Comparison of ENCODE assay signal across 28 cellular contexts in genomic region chr10:52322323-52322722, GRCh38. TPM values are rescaled to one million over a fixed set of nuclear protein-coding genes. Genes with fewer than 3 reads are reported as not detected.
"Had no signal": no experiment of that assay in that cellular context is flagged by ENCODE, and none has a peak within 500 bp of the region (broad histone marks: within the 10 kb centered on the region; RNA-seq: fewer than 3 reads in every experiment).

No MANE protein-coding gene starts in this region.

- H3K36me3 Mint-ChIP-seq: activated naive CD4-positive, alpha-beta T cell treated with anti-CD3 and anti-CD28 coated beads, Interleukin-2, amount 50 U/mL, for 24 hours; mesothelial cell of epicardium; natural killer cell had no signal

- H3K27ac Mint-ChIP-seq: activated CD8-positive, alpha-beta T cell treated with anti-CD3 and anti-CD28 coated beads, Interleukin-2, amount 10 ng/mL, durations not matched to agents 7 days and 5 days; activated naive CD4-positive, alpha-beta T cell treated with anti-CD3 and anti-CD28 coated beads, Interleukin-2, amount 50 U/mL, for 24 hours; activated T-helper 1 cell treated with anti-CD3 and anti-CD28 coated beads, Interleukin-12 subunit alpha, Interleukin-12 subunit beta, Interleukin-2, Interleukin-4 antibody, amounts not matched to agents 30 ng/mL and 10 ng/mL and 1 ng/mL, durations not matched to agents 14 hours and 24 hours and 36 hours; mesothelial cell of epicardium; natural killer cell; stimulated activated naive CD8-positive, alpha-beta T cell treated with anti-CD3 and anti-CD28 coated beads, Interleukin-15, Interleukin-2, amounts not matched to agents 100 ng/mL and 50 ng/mL, for 24 hours had no signal

- H3K36me3 ChIP-seq: ascending aorta, colonic mucosa, heart right ventricle, ovary, right atrium auricular region, tibial artery, WERI-Rb-1 had no signal

- H3K4me3 Mint-ChIP-seq: activated CD8-positive, alpha-beta T cell treated with anti-CD3 and anti-CD28 coated beads, Interleukin-2, amount 10 ng/mL, durations not matched to agents 7 days and 5 days; activated naive CD4-positive, alpha-beta T cell treated with anti-CD3 and anti-CD28 coated beads, Interleukin-2, amount 50 U/mL, for 24 hours; activated T-helper 1 cell treated with anti-CD3 and anti-CD28 coated beads, Interleukin-12 subunit alpha, Interleukin-12 subunit beta, Interleukin-2, Interleukin-4 antibody, amounts not matched to agents 30 ng/mL and 10 ng/mL and 1 ng/mL, durations not matched to agents 14 hours and 24 hours and 36 hours; central memory CD8-positive, alpha-beta T cell; mesothelial cell of epicardium; natural killer cell; stimulated activated naive CD8-positive, alpha-beta T cell treated with anti-CD3 and anti-CD28 coated beads, Interleukin-15, Interleukin-2, amounts not matched to agents 100 ng/mL and 50 ng/mL, for 24 hours had no signal

- H3K4me1 ChIP-seq: ascending aorta, colonic mucosa, heart right ventricle, psoas muscle, right atrium auricular region, tibial artery had no signal

- H3K27me3 ChIP-seq: ascending aorta, colonic mucosa, ovary, right atrium auricular region, tibial artery had no signal

- H3K9me3 Mint-ChIP-seq: activated naive CD4-positive, alpha-beta T cell treated with anti-CD3 and anti-CD28 coated beads, Interleukin-2, amount 50 U/mL, for 24 hours; activated T-helper 1 cell treated with anti-CD3 and anti-CD28 coated beads, Interleukin-12 subunit alpha, Interleukin-12 subunit beta, Interleukin-2, Interleukin-4 antibody, amounts not matched to agents 30 ng/mL and 10 ng/mL and 1 ng/mL, durations not matched to agents 14 hours and 24 hours and 36 hours; mesothelial cell of epicardium; natural killer cell had no signal

- H3K4me1 Mint-ChIP-seq: activated naive CD4-positive, alpha-beta T cell treated with anti-CD3 and anti-CD28 coated beads, Interleukin-2, amount 50 U/mL, for 24 hours; central memory CD8-positive, alpha-beta T cell; natural killer cell had no signal

- ATAC-seq: activated CD8-positive, alpha-beta T cell treated with anti-CD3 and anti-CD28 coated beads, Interleukin-2, amount 10 ng/mL, durations not matched to agents 7 days and 5 days; heart right ventricle; left lobe of liver; natural killer cell; psoas muscle had no signal

- FAIRE-seq: kidney, TTC549 had no signal

- H3K9me3 ChIP-seq: ascending aorta, colonic mucosa, heart right ventricle, ovary, psoas muscle, right atrium auricular region, tibial artery had no signal

- DNase-seq: activated CD4-positive, alpha-beta T cell treated with anti-CD3 and anti-CD28 coated beads for 1 hour; activated CD4-positive, alpha-beta T cell treated with anti-CD3 and anti-CD28 coated beads, Interleukin-2, amount 50 U/mL, for 1 hour; activated CD8-positive, alpha-beta T cell treated with anti-CD3 and anti-CD28 coated beads, Interleukin-2, amount 10 ng/mL, durations not matched to agents 7 days and 5 days; activated gamma-delta T cell; colonic mucosa; dorsolateral prefrontal cortex; heart right ventricle; kidney; natural killer cell; ovary; psoas muscle; stimulated activated CD4-positive, alpha-beta T cell treated with anti-CD3 and anti-CD28 coated beads, Interleukin-12 subunit alpha, Interleukin-12 subunit beta, amount 100 ng/mL, for 4 hours; stimulated activated CD4-positive, alpha-beta T cell treated with anti-CD3 and anti-CD28 coated beads, Interleukin-4, amount 100 ng/mL, for 4 hours; substantia nigra; T-helper 1 cell; tibial artery; WERI-Rb-1 had no signal

- H3K4me3 ChIP-seq: ascending aorta, colonic mucosa, dorsolateral prefrontal cortex, heart right ventricle, lung, ovary, psoas muscle, right atrium auricular region, tibial artery had no signal

- H3K27ac ChIP-seq: ascending aorta, colonic mucosa, dorsolateral prefrontal cortex, epithelial cell of prostate, heart right ventricle, ovary, psoas muscle, right atrium auricular region, tibial artery, WERI-Rb-1 had no signal

- H3K27me3 Mint-ChIP-seq: central memory CD8-positive, alpha-beta T cell had no signal

RNA-seq across cellular contexts. Expression of gene DKK1, which starts 8.2 kb away (rescaled TPM):
- total RNA-seq: activated CD8-positive, alpha-beta T cell treated with anti-CD3 and anti-CD28 coated beads, Interleukin-2, amount 10 ng/mL, durations not matched to agents 7 days and 5 days; activated T-helper 1 cell treated with anti-CD3 and anti-CD28 coated beads, Interleukin-12 subunit alpha, Interleukin-12 subunit beta, Interleukin-2, Interleukin-4 antibody, amounts not matched to agents 30 ng/mL and 10 ng/mL and 1 ng/mL, durations not matched to agents 14 hours and 24 hours and 36 hours; natural killer cell had no signal
